In the genomic region with DNA sequence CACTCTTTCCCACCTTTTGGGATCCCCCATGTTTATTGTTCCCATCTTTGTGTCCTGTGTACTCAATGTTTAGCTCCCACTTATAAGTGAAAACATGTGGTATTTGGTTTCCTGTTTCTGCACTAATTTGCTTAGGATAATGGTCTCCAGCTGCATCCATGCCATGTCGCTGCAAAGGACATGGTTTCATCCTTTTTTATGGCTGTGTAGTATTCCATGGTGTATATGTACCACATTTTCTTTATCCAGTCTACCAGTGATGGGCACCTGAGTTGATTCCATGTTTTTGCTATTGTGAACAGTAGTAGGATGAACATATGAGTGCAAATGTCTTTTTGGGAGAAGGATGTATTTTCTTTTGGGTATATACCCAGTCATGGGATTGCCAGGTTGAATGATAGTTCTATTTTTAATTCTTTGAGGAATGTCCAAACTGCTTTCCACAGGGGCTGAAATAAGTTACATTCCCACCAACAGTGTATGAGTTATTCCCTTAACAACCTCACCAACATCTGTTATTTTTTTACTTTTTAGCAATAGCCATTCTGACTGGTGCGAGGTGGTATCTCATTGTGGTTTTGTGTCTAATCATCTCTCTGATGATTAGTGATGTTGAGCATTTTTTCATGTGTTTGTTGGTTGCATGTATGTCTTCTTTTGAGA, we compare ENCODE assay signal across 28 cellular contexts. TPM values are rescaled to one million over a fixed set of nuclear protein-coding genes. Genes with fewer than 3 reads are reported as not detected.
DNase-seq lines count a peak whose midpoint lies in the region; ATAC-seq, FAIRE-seq and TF ChIP-seq lines count a peak whose summit lies in the region.
"Had no signal": no experiment of that assay in that cellular context is flagged by ENCODE, and none has a peak within 500 bp of the region (broad histone marks: within the 10 kb centered on the region; RNA-seq: fewer than 3 reads in every experiment).

No MANE protein-coding gene starts in this region.

- H3K9me3 ChIP-seq in osteoblast (ENCODE audit: low read depth, low read length) (no peaks in the 10 kb centered on the region), body of pancreas (no peaks in the 10 kb centered on the region)
- H3K9me3 ChIP-seq: Caco-2, SJCRH30 had no signal

- H4K20me1 ChIP-seq in KMS-11 (ENCODE audit: insufficient read depth): no peaks in the 10 kb centered on the region
- H4K20me1 ChIP-seq in osteoblast (ENCODE audit: insufficient read depth, low read length): no peaks in the 10 kb centered on the region

- FAIRE-seq in GM12891 (lab: Jason Lieb, UNC): peak; percentile 64
- FAIRE-seq: GM12892 had no signal

- H3K4me2 ChIP-seq in KMS-11 (0 out of 2 replicates have a peak overlapping the region, but pooled peaks have one; percentile 37), osteoblast (ENCODE audit: insufficient read depth, low read length) (no peak overlapping the region)
- H3K4me2 ChIP-seq: PC-9 had no signal

- no peak overlapping the region for H3K27ac ChIP-seq in KMS-11
- peak overlapping the region; percentile 44 for H3K27ac ChIP-seq in osteoblast (ENCODE audit: low read depth, low read length)
- H3K27ac ChIP-seq in body of pancreas: no peak overlapping the region
- H3K27ac ChIP-seq: C4-2B, PC-9, SJCRH30 had no signal

- WGBS in body of pancreas, 2 donors: 71 to 90% methylated on average over 2 of the region's 2 CpGs

- no peak for DNase-seq in GM12891 (ENCODE audit: insufficient read length, low spot score)
- peak; percentile 28 to 48 for DNase-seq in cardiac fibroblast (ENCODE audit: low read depth in 2 of 2)
- DNase-seq in osteoblast (ENCODE audit: insufficient read length, low spot score, missing footprints): no peak
- no peak for DNase-seq in NCI-H82 treated with DMSO at 0.1 percent for 48 hours (lab: John Stamatoyannopoulos, UW; ENCODE audit: unreplicated experiment)
- no peak for DNase-seq in body of pancreas
- DNase-seq: Caco-2; CD8-positive, alpha-beta T cell; GF-D8; H7; Karpas-422; NCI-H1092 treated with DMSO at 0.1 percent for 48 hours; NCI-H1436 treated with DMSO at 0.1 percent for 48 hours; NCI-H187 treated with DMSO at 0.1 percent for 48 hours; NCI-H2171 treated with DMSO at 0.1 percent for 48 hours; NCI-H345; NCI-H524; NCI-H82; PC-9; SJCRH30; T-cell had no signal

- H3K79me2 ChIP-seq in KMS-11 (ENCODE audit: insufficient read depth, low read depth) (no peaks in the 10 kb centered on the region), osteoblast (ENCODE audit: insufficient read depth, low read length) (no peaks in the 10 kb centered on the region)

- ATAC-seq in body of pancreas (no peak), HG02938 (IDR thresholded peaks at IDR 0.05; ENCODE audit: unreplicated experiment) (no peak)
- ATAC-seq: CD8-positive, alpha-beta T cell; Right ventricle myocardium inferior; T-cell had no signal

- H3K36me3 ChIP-seq in KMS-11 (ENCODE audit: insufficient read depth) (no peaks in the 10 kb centered on the region), osteoblast (ENCODE audit: insufficient read depth, low read length) (no peaks in the 10 kb centered on the region), body of pancreas (replicated peaks in 1 of 2; ENCODE audit: insufficient read depth in 1 of 2, low read depth in 2 of 2) (no peaks in the 10 kb centered on the region)
- H3K36me3 ChIP-seq: SJCRH30 had no signal

- intact Hi-C loops in body of pancreas (cut with DNase I): no loop called here

- no peak for TF ChIP-seq POLR2A in GM12891 (IDR thresholded peaks at IDR 0.05; ENCODE audit: low read depth, low read length)
- TF ChIP-seq POLR2A in body of pancreas (IDR thresholded peaks at IDR 0.05): no peak

- H3K4me3 ChIP-seq in KMS-11 (IDR thresholded peaks at IDR 0.05; ENCODE audit: insufficient read depth, low read depth, low read length) (no peak overlapping the region), cardiac fibroblast (replicated peaks in 1 of 2; ENCODE audit: low read depth in 2 of 2, low read length in 2 of 2) (no peak overlapping the region), osteoblast (ENCODE audit: insufficient read depth, low read length) (no peak overlapping the region), body of pancreas (no peak overlapping the region)
- H3K4me3 ChIP-seq: PC-9, SJCRH30 had no signal

- H2AFZ ChIP-seq in KMS-11 (ENCODE audit: low read depth): no peak overlapping the region
- H2AFZ ChIP-seq in osteoblast (ENCODE audit: low read length): no peak overlapping the region
- H2AFZ ChIP-seq: PC-9 had no signal

- H3K9ac ChIP-seq in KMS-11: no peak overlapping the region

- H3K4me1 ChIP-seq in KMS-11 (ENCODE audit: low read depth, poor library complexity, severe bottlenecking): peaks cover 22% of the 10 kb centered on the region
- H3K4me1 ChIP-seq in osteoblast (ENCODE audit: insufficient read depth, low read length): peaks cover 32% of the 10 kb centered on the region
- no peaks in the 10 kb centered on the region for H3K4me1 ChIP-seq in body of pancreas
- H3K4me1 ChIP-seq: Caco-2 had no signal

- H3K27me3 ChIP-seq in KMS-11 (ENCODE audit: insufficient read depth, low read depth) (no peaks in the 10 kb centered on the region), osteoblast (ENCODE audit: insufficient read depth, low read length) (no peaks in the 10 kb centered on the region), body of pancreas (no peaks in the 10 kb centered on the region)
- H3K27me3 ChIP-seq: SJCRH30 had no signal

- TF ChIP-seq CTCF in KMS-11 (conservative IDR thresholded peaks at IDR 0.05; ENCODE audit: low read depth, low read length) (no peak), cardiac fibroblast (IDR thresholded peaks at IDR 0.05; ENCODE audit: low read depth, low read length) (no peak), osteoblast (IDR thresholded peaks at IDR 0.05; ENCODE audit: extremely low read depth, low read depth, low read length) (no peak), body of pancreas (IDR thresholded peaks at IDR 0.05) (no peak)

TF ChIP-seq in GM12891, 5 proteins besides CTCF, POLR2A, EP300 and RAD21:
- TF ChIP-seq POLR2AphosphoS5 (IDR thresholded peaks at IDR 0.05; ENCODE audit: low read depth, low read length) (no peak), POU2F2 (IDR thresholded peaks at IDR 0.05; ENCODE audit: low read depth, low read length) (no peak), TAF1 (IDR thresholded peaks at IDR 0.05; ENCODE audit: low read depth, low read length) (no peak), PAX5 (IDR thresholded peaks at IDR 0.05; ENCODE audit: insufficient read depth, low read length, severe bottlenecking) (no peak), SPI1 (IDR thresholded peaks at IDR 0.05; ENCODE audit: low read depth, low read length) (no peak)

RNA-seq across cellular contexts. Expression of gene MEDAG, which starts 55.7 kb away (rescaled TPM):
- polyA plus RNA-seq in GM12891 (2012; ENCODE audit: low read depth, missing spikeins): not detected
- total RNA-seq in osteoblast (46.7 and 96.1 TPM in 2 replicates), body of pancreas (10 to 100 TPM in 1 of 2 donors, 1 to 10 TPM in 1; 7.8 to 36.6 TPM)
- total RNA-seq: A673; B cell; Caco-2; CD8-positive, alpha-beta T cell; PC-9; T-cell had no signal
- polyA plus RNA-seq: IgD-negative memory B cell had no signal

Comparison
In these comparisons a context has a peak if more than half of its experiments do, and no peak if none do; other contexts are left out.
1. DNase-seq: peak in cardiac fibroblast (2 of 2); none in GM12891 (single experiment), osteoblast (single experiment), NCI-H82 treated with DMSO at 0.1 percent for 48 hours (single experiment) and body of pancreas (0 of 4).